8 cellular contexts compared by ENCODE assay signal in the genomic region with DNA sequence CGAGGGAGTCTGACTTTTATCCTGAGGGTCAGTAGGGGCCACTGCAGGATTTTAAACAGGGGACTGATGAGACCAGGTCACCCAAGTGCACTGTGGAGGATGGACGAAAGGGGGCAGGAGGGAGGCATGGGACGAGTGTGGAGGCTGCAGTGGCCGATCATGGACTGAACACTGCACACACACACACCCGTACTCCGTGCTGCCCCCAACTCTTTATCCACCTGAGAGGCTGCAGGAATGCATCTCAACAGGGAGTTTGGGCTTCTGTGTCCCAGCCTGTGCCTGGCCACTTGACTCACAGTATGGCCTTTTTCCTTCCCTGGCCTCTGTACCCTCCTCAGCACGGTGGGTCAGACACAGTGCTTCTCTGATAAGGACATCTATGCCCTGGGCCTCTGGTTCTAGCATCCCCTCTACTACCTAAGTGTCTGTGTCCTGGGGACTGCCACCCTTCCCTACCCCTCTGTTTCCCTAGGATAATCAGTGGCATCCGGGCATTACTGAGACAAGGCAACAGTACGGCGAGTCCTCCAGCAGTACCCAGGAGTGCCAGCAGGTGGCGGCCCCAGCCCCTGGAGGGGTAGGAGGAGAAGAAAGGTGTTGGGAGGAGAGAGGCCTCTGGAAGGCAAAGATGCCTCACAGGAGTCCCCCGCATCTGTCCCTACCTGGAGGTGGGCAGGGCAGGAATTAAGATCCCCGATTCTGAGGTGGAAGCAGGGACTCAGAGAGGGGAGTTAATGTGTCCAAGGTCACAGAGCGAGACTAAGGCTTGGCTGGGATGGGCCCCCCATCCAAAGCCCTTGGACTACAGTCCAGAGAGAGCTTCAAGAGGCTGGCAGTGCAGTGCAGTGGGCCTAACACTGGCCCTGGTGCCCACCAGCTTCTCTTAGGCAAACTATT. TPM values are rescaled to one million over a fixed set of nuclear protein-coding genes. Genes with fewer than 3 reads are reported as not detected.
DNase-seq lines count a peak whose midpoint lies in the region; ATAC-seq and TF ChIP-seq lines count a peak whose summit lies in the region.

No MANE protein-coding gene starts in this region.

- ATAC-seq in HG03460 (IDR thresholded peaks at IDR 0.05; ENCODE audit: unreplicated experiment), result peak; percentile 81
- ATAC-seq in naive B cell (ENCODE audit: low read depth in 2 of 2), result peak; percentile 65 to 77

- H3K36me3 Mint-ChIP-seq in naive B cell, result no peaks in the 10 kb centered on the region

- peak overlapping the region in 1 of 6 donors; percentile 59 for H3K27ac Mint-ChIP-seq in naive B cell

- TF ChIP-seq CTCF in epithelial cell of esophagus (IDR thresholded peaks at IDR 0.05; ENCODE audit: insufficient read depth, low read depth, low read length, missing control alignments), result peak; percentile 98

- peaks cover 20 to 24% (median 23%) of the 10 kb centered on the region in 3 donors for H3K27me3 Mint-ChIP-seq in naive B cell

- no peak overlapping the region for H3K4me3 ChIP-seq in epithelial cell of esophagus (ENCODE audit: low read length)

- DNase-seq in AG20443 (ENCODE audit: low spot score) (peak; percentile 88), GM19238 (ENCODE audit: insufficient read length, low spot score) (peak; percentile 80), NOMO-1 treated with DMSO at 0.1 percent for 48 hours (lab: John Stamatoyannopoulos, UW; ENCODE audit: unreplicated experiment) (peak; percentile 63), epithelial cell of esophagus (ENCODE audit: low read depth) (peak; percentile 74), naive B cell (peak; percentile 50)
- peak; percentile 78 for DNase-seq in activated CD8-positive, alpha-beta memory T cell treated with anti-CD3 and anti-CD28 coated beads, Interleukin-2, amount 50 U/mL, for 4 hours
- DNase-seq in stimulated activated CD8-positive, alpha-beta memory T cell treated with anti-CD3 and anti-CD28 coated beads, Interleukin-7, amount 100 ng/mL, for 48 hours (ENCODE audit: extremely low read depth in 1 of 2, low read depth in 1 of 2), result peak; percentile 45 to 51

- H3K4me1 Mint-ChIP-seq in naive B cell, result peaks cover under 1 to 8% (median 6%) of the 10 kb centered on the region in 3 donors

- no peaks in the 10 kb centered on the region for H3K9me3 Mint-ChIP-seq in naive B cell

- peak overlapping the region in 2 of 8 donors; percentile 26 to 68 for H3K4me3 Mint-ChIP-seq in naive B cell

RNA-seq across cellular contexts. Expression of gene CDX1, which starts 5.1 kb away (rescaled TPM):
- polyA plus RNA-seq in naive B cell (ENCODE audit: low read depth in 6 of 6), result not detected

RNA-seq across cellular contexts. Expression of gene PDGFRB, which starts 5.8 kb away (rescaled TPM):
- 1 to 10 TPM in 3 of 6 donors, under 1 TPM in 2, not detected in 1; 0.09 to 1.8 (median 1.1) TPM for polyA plus RNA-seq in naive B cell (ENCODE audit: low read depth in 6 of 6)

RNA-seq across cellular contexts. Expression of gene SLC6A7, which starts 28.4 kb away (rescaled TPM):
- not detected for polyA plus RNA-seq in naive B cell (ENCODE audit: low read depth in 6 of 6)
